17 cellular contexts compared by ENCODE assay signal in genomic region chr17:76077582-76078110, GRCh38. TPM values are rescaled to one million over a fixed set of nuclear protein-coding genes. Genes with fewer than 3 reads are reported as not detected.
DNase-seq lines count a peak whose midpoint lies in the region; ATAC-seq, FAIRE-seq and TF ChIP-seq lines count a peak whose summit lies in the region.
"Had no signal": no experiment of that assay in that cellular context is flagged by ENCODE, and none has a peak within 500 bp of the region (broad histone marks: within the 10 kb centered on the region; RNA-seq: fewer than 3 reads in every experiment).

No MANE protein-coding gene starts in this region.

- DNase-seq in NCI-H187 (lab: John Stamatoyannopoulos, UW) (peak; percentile 41 to 42), NCI-H187 treated with DMSO at 0.1 percent for 48 hours (lab: John Stamatoyannopoulos, UW) (no peak), bronchial epithelial cell (ENCODE audit: low read depth) (no peak), progenitor cell of endocrine pancreas (ENCODE audit: low spot score, unreplicated experiment) (no peak), hypothalamus (lab: John Stamatoyannopoulos, UW) (no peak)
- DNase-seq in activated CD4-positive, CD25-positive, alpha-beta regulatory T cell treated with anti-CD3 and anti-CD28 coated beads, Interleukin-2, amount 50 U/mL, for 72 hours = no peak
- DNase-seq: activated gamma-delta T cell treated with Interleukin-2 at 50 U/mL for 16 hours, DMS153, NCI-H2227 treated with DMSO at 0.1 percent for 48 hours had no signal

- no peaks in the 10 kb centered on the region for H3K9me3 ChIP-seq in HUES6 (ENCODE audit: control insufficient read depth, insufficient read depth, low read depth, low read length)
- H3K9me3 ChIP-seq: A549, spleen, thoracic aorta had no signal

- peak; percentile 47 for FAIRE-seq in bronchial epithelial cell (lab: Jason Lieb, UNC)
- FAIRE-seq: A549 had no signal

- TF ChIP-seq CTCF in bronchial epithelial cell (IDR thresholded peaks at IDR 0.05; ENCODE audit: insufficient read depth, low read length, severe bottlenecking) (no peak), progenitor cell of endocrine pancreas (IDR thresholded peaks at IDR 0.05; ENCODE audit: unreplicated experiment) (no peak)

- H3K4me3 ChIP-seq in HUES6 (ENCODE audit: low read depth, low read length) (peak overlapping the region; percentile 66; the same call in 1 of the 2 replicates), bronchial epithelial cell (ENCODE audit: low read depth, low read length) (no peak overlapping the region)
- H3K4me3 ChIP-seq: A549 had no signal

- H3K36me3 Mint-ChIP-seq in progenitor cell of endocrine pancreas (ENCODE audit: insufficient read depth) = no peaks in the 10 kb centered on the region

- H3K36me3 ChIP-seq in HUES6 (ENCODE audit: control insufficient read depth, insufficient read depth, low read length) (peaks cover 8% of the 10 kb centered on the region; the same call in 1 of the 2 replicates), bronchial epithelial cell (ENCODE audit: control insufficient read depth, insufficient read depth, low read length) (no peaks in the 10 kb centered on the region)
- H3K36me3 ChIP-seq: thoracic aorta had no signal

- H3K27ac Mint-ChIP-seq in progenitor cell of endocrine pancreas = no peak overlapping the region

- no peak overlapping the region for H3K27ac ChIP-seq in HUES6 (ENCODE audit: low read depth, low read length)
- H3K27ac ChIP-seq: A549, epithelial cell of prostate, spleen, thoracic aorta had no signal

- ATAC-seq in HG02973 (IDR thresholded peaks at IDR 0.05; ENCODE audit: unreplicated experiment) = no peak

- no peak overlapping the region for H3K9ac ChIP-seq in HUES6 (ENCODE audit: low read length)

- H3K9me3 Mint-ChIP-seq in progenitor cell of endocrine pancreas (ENCODE audit: low read depth) = no peaks in the 10 kb centered on the region

- H3K27me3 ChIP-seq in HUES6 (ENCODE audit: control insufficient read depth, insufficient read depth, low read length) (peaks cover 73% of the 10 kb centered on the region), bronchial epithelial cell (ENCODE audit: control insufficient read depth, insufficient read depth, low read length) (peaks cover 51% of the 10 kb centered on the region)

- peaks cover 51% of the 10 kb centered on the region for H3K4me1 ChIP-seq in HUES6 (ENCODE audit: control insufficient read depth, insufficient read depth, low read length)

- H3K4me1 Mint-ChIP-seq in progenitor cell of endocrine pancreas (ENCODE audit: low read depth) = peaks cover 26% of the 10 kb centered on the region

- peak overlapping the region; percentile 5 for H3K4me3 Mint-ChIP-seq in progenitor cell of endocrine pancreas (ENCODE audit: low read depth)

- peaks cover 56% of the 10 kb centered on the region for H3K27me3 Mint-ChIP-seq in progenitor cell of endocrine pancreas

RNA-seq across cellular contexts. Expression of gene ZACN, which starts 1.3 kb away (rescaled TPM):
- total RNA-seq in bronchial epithelial cell = not detected in 2 replicates
- total RNA-seq in progenitor cell of endocrine pancreas = 0.36 and 0.96 TPM in 2 replicates
- total RNA-seq: lung microvascular endothelial cell, osteocyte, thoracic aorta had no signal

RNA-seq across cellular contexts. Expression of gene GALR2, which starts 3.1 kb away (rescaled TPM):
- total RNA-seq in bronchial epithelial cell (not detected in 2 replicates), progenitor cell of endocrine pancreas (1.0 and 1.1 TPM in 2 replicates)
- total RNA-seq: osteocyte had no signal

RNA-seq across cellular contexts. Expression of gene SRP68, which starts 5.3 kb away (rescaled TPM):
- 42.9 and 54.8 TPM in 2 replicates for total RNA-seq in bronchial epithelial cell
- 74.9 and 79.4 TPM in 2 replicates for total RNA-seq in progenitor cell of endocrine pancreas

RNA-seq across cellular contexts. Expression of gene EXOC7, which starts 25.9 kb away (rescaled TPM):
- total RNA-seq in bronchial epithelial cell (41.9 and 49.5 TPM in 2 replicates), progenitor cell of endocrine pancreas (354 and 364 TPM in 2 replicates)

RNA-seq across cellular contexts. Expression of gene EVPL, which starts 50.5 kb away (rescaled TPM):
- total RNA-seq in bronchial epithelial cell (27.1 and 93.3 TPM in 2 replicates), progenitor cell of endocrine pancreas (0.05 TPM in 1 of 2 replicates, not detected in the other)
- total RNA-seq: lung microvascular endothelial cell, osteocyte had no signal

Comparison
In these comparisons a context has a peak if more than half of its experiments do, and no peak if none do; other contexts are left out.
1. DNase-seq: peak in NCI-H187 (2 of 2); none in NCI-H187 treated with DMSO at 0.1 percent for 48 hours (single experiment), bronchial epithelial cell (single experiment), progenitor cell of endocrine pancreas (single experiment), activated CD4-positive, CD25-positive, alpha-beta regulatory T cell treated with anti-CD3 and anti-CD28 coated beads, Interleukin-2, amount 50 U/mL, for 72 hours (single experiment) and hypothalamus (0 of 51).